ENCODE assay signal across 1 cellular context in the genomic region with DNA sequence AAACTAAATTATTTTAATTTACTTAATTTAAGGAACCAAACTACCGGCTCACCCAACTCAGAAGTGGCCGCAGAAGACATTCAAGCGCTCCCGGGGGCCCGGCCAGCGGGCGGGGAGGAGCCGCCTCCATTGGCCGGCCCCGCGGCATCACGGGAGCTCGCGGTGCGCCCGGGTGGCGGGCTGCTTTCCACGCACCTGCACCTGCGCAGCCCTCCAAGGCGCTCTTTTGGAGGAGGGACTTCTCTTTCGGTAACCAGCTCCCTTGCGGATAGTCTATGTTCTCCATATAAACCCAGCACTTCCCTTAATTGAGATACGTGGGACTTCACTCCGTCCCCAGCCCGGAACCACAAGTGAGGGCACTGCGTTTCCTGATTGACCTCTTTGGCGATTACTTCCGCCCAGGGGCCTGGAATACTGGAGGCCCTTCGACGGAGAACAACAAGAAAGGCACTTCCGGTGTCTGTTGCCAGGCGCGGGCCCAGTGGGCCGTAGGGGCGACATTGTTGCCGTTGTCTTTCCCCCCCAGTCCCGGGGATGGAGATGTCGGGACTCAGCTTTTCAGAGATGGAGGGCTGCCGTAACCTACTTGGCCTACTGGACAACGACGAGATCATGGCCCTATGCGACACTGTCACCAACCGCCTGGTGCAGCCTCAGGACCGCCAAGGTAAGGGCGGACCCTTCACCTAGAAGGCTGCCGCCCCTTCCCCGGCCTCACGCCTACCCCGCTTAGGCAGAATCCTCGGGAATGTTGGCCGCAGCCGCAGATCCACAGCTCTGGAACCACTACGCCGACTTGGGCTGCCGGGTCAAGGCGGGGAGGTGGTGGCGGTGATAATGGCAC.
A peak's percentile ranks its signal among the peaks of the same experiment; 100 is the strongest.
TF ChIP-seq lines count a peak whose summit lies in the region.

A gene (plus strand): TSS at position 444 of the 847 bp plus-strand sequence. CDS start 94 bp downstream, at position 538.

TF ChIP-seq in K562, 482 proteins besides CTCF, POLR2A, EP300 and RAD21 (continued from another document and continues in another):
- TF ChIP-seq PHF20 (IDR thresholded peaks at IDR 0.05; ENCODE audit: partially characterized antibody): peak; percentile 90
- TF ChIP-seq MEIS2 (IDR thresholded peaks at IDR 0.05; ENCODE audit: partially characterized antibody): peak; percentile 9
- TF ChIP-seq, protein P1, sequence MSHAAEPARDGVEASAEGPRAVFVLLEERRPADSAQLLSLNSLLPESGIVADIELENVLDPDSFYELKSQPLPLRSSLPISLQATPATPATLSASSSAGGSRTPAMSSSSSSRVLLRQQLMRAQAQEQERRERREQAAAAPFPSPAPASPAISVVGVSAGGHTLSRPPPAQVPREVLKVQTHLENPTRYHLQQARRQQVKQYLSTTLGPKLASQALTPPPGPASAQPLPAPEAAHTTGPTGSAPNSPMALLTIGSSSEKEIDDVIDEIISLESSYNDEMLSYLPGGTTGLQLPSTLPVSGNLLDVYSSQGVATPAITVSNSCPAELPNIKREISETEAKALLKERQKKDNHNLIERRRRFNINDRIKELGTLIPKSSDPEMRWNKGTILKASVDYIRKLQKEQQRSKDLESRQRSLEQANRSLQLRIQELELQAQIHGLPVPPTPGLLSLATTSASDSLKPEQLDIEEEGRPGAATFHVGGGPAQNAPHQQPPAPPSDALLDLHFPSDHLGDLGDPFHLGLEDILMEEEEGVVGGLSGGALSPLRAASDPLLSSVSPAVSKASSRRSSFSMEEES (CRISPR knock-in tag; IDR thresholded peaks at IDR 0.05): no peak
- TF ChIP-seq, protein P2, sequence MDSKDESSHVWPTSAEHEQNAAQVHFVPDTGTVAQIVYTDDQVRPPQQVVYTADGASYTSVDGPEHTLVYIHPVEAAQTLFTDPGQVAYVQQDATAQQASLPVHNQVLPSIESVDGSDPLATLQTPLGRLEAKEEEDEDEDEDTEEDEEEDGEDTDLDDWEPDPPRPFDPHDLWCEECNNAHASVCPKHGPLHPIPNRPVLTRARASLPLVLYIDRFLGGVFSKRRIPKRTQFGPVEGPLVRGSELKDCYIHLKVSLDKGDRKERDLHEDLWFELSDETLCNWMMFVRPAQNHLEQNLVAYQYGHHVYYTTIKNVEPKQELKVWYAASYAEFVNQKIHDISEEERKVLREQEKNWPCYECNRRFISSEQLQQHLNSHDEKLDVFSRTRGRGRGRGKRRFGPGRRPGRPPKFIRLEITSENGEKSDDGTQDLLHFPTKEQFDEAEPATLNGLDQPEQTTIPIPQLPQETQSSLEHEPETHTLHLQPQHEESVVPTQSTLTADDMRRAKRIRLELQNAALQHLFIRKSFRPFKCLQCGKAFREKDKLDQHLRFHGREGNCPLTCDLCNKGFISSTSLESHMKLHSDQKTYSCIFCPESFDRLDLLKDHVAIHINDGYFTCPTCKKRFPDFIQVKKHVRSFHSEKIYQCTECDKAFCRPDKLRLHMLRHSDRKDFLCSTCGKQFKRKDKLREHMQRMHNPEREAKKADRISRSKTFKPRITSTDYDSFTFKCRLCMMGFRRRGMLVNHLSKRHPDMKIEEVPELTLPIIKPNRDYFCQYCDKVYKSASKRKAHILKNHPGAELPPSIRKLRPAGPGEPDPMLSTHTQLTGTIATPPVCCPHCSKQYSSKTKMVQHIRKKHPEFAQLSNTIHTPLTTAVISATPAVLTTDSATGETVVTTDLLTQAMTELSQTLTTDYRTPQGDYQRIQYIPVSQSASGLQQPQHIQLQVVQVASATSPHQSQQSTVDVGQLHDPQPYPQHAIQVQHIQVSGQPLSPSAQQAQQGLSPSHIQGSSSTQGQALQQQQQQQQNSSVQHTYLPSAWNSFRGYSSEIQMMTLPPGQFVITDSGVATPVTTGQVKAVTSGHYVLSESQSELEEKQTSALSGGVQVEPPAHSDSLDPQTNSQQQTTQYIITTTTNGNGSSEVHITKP (IDR thresholded peaks at IDR 0.05; ENCODE audit: partially characterized antibody): no peak
- TF ChIP-seq STAG1 (CRISPR knock-in tag; IDR thresholded peaks at IDR 0.05; ENCODE audit: borderline replicate concordance): no peak
- peak; percentile 84 for TF ChIP-seq ZFX (CRISPR knock-in tag; IDR thresholded peaks at IDR 0.05)
- TF ChIP-seq GTF2E2 (tag; IDR thresholded peaks at IDR 0.05): peak; percentile 81
- TF ChIP-seq, protein P3, sequence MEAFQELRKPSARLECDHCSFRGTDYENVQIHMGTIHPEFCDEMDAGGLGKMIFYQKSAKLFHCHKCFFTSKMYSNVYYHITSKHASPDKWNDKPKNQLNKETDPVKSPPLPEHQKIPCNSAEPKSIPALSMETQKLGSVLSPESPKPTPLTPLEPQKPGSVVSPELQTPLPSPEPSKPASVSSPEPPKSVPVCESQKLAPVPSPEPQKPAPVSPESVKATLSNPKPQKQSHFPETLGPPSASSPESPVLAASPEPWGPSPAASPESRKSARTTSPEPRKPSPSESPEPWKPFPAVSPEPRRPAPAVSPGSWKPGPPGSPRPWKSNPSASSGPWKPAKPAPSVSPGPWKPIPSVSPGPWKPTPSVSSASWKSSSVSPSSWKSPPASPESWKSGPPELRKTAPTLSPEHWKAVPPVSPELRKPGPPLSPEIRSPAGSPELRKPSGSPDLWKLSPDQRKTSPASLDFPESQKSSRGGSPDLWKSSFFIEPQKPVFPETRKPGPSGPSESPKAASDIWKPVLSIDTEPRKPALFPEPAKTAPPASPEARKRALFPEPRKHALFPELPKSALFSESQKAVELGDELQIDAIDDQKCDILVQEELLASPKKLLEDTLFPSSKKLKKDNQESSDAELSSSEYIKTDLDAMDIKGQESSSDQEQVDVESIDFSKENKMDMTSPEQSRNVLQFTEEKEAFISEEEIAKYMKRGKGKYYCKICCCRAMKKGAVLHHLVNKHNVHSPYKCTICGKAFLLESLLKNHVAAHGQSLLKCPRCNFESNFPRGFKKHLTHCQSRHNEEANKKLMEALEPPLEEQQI (IDR thresholded peaks at IDR 0.05): peak; percentile 68
- no peak for TF ChIP-seq MEF2A (IDR thresholded peaks at IDR 0.05; ENCODE audit: control insufficient read depth, low read depth, low read length)
- TF ChIP-seq, protein P4, sequence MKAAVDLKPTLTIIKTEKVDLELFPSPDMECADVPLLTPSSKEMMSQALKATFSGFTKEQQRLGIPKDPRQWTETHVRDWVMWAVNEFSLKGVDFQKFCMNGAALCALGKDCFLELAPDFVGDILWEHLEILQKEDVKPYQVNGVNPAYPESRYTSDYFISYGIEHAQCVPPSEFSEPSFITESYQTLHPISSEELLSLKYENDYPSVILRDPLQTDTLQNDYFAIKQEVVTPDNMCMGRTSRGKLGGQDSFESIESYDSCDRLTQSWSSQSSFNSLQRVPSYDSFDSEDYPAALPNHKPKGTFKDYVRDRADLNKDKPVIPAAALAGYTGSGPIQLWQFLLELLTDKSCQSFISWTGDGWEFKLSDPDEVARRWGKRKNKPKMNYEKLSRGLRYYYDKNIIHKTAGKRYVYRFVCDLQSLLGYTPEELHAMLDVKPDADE (conservative IDR thresholded peaks at IDR 0.05; ENCODE audit: control insufficient read depth, low read depth, low read length): no peak
- TF ChIP-seq, protein P5, sequence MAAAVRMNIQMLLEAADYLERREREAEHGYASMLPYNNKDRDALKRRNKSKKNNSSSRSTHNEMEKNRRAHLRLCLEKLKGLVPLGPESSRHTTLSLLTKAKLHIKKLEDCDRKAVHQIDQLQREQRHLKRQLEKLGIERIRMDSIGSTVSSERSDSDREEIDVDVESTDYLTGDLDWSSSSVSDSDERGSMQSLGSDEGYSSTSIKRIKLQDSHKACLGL (CRISPR knock-in tag; IDR thresholded peaks at IDR 0.05; ENCODE audit: borderline replicate concordance, poor library complexity, severe bottlenecking): no peak
- no peak for TF ChIP-seq ZNF121 (CRISPR knock-in tag; conservative IDR thresholded peaks at IDR 0.05)
- TF ChIP-seq, protein P6, sequence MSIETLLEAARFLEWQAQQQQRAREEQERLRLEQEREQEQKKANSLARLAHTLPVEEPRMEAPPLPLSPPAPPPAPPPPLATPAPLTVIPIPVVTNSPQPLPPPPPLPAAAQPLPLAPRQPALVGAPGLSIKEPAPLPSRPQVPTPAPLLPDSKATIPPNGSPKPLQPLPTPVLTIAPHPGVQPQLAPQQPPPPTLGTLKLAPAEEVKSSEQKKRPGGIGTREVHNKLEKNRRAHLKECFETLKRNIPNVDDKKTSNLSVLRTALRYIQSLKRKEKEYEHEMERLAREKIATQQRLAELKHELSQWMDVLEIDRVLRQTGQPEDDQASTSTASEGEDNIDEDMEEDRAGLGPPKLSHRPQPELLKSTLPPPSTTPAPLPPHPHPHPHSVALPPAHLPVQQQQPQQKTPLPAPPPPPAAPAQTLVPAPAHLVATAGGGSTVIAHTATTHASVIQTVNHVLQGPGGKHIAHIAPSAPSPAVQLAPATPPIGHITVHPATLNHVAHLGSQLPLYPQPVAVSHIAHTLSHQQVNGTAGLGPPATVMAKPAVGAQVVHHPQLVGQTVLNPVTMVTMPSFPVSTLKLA (conservative IDR thresholded peaks at IDR 0.05): peak; percentile 71 to 85
- TF ChIP-seq CCNT2 (IDR thresholded peaks at IDR 0.05; ENCODE audit: borderline replicate concordance, extremely low read depth, insufficient read length, low read depth, low read length): peak; percentile 65
- TF ChIP-seq ELF2 (CRISPR knock-in tag; IDR thresholded peaks at IDR 0.05): peak; percentile 71; the same call in 1 of the 2 replicates
- TF ChIP-seq, protein P7, sequence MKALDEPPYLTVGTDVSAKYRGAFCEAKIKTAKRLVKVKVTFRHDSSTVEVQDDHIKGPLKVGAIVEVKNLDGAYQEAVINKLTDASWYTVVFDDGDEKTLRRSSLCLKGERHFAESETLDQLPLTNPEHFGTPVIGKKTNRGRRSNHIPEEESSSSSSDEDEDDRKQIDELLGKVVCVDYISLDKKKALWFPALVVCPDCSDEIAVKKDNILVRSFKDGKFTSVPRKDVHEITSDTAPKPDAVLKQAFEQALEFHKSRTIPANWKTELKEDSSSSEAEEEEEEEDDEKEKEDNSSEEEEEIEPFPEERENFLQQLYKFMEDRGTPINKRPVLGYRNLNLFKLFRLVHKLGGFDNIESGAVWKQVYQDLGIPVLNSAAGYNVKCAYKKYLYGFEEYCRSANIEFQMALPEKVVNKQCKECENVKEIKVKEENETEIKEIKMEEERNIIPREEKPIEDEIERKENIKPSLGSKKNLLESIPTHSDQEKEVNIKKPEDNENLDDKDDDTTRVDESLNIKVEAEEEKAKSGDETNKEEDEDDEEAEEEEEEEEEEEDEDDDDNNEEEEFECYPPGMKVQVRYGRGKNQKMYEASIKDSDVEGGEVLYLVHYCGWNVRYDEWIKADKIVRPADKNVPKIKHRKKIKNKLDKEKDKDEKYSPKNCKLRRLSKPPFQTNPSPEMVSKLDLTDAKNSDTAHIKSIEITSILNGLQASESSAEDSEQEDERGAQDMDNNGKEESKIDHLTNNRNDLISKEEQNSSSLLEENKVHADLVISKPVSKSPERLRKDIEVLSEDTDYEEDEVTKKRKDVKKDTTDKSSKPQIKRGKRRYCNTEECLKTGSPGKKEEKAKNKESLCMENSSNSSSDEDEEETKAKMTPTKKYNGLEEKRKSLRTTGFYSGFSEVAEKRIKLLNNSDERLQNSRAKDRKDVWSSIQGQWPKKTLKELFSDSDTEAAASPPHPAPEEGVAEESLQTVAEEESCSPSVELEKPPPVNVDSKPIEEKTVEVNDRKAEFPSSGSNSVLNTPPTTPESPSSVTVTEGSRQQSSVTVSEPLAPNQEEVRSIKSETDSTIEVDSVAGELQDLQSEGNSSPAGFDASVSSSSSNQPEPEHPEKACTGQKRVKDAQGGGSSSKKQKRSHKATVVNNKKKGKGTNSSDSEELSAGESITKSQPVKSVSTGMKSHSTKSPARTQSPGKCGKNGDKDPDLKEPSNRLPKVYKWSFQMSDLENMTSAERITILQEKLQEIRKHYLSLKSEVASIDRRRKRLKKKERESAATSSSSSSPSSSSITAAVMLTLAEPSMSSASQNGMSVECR (CRISPR knock-in tag; IDR thresholded peaks at IDR 0.05): 0 out of 2 replicates have a peak, but pooled peaks have one; percentile 22
- TF ChIP-seq, protein P8, sequence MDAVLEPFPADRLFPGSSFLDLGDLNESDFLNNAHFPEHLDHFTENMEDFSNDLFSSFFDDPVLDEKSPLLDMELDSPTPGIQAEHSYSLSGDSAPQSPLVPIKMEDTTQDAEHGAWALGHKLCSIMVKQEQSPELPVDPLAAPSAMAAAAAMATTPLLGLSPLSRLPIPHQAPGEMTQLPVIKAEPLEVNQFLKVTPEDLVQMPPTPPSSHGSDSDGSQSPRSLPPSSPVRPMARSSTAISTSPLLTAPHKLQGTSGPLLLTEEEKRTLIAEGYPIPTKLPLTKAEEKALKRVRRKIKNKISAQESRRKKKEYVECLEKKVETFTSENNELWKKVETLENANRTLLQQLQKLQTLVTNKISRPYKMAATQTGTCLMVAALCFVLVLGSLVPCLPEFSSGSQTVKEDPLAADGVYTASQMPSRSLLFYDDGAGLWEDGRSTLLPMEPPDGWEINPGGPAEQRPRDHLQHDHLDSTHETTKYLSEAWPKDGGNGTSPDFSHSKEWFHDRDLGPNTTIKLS (IDR thresholded peaks at IDR 0.05; ENCODE audit: borderline replicate concordance, low read depth): peak; percentile 55; the same call in 1 of the 2 replicates
- peak; percentile 26; the same call in 1 of the 2 replicates for TF ChIP-seq ZNF24 (IDR thresholded peaks at IDR 0.05)
- no peak for TF ChIP-seq HIVEP1 (CRISPR knock-in tag; IDR thresholded peaks at IDR 0.05)
- TF ChIP-seq BRCA1 (IDR thresholded peaks at IDR 0.05): no peak
- no peak for TF ChIP-seq BRCA1 (CRISPR knock-in tag; IDR thresholded peaks at IDR 0.05)
- peak; percentile 62 for TF ChIP-seq ESRRA (IDR thresholded peaks at IDR 0.05; ENCODE audit: borderline replicate concordance, low read depth)
- peak; percentile 89 for TF ChIP-seq CXXC5 (CRISPR knock-in tag; IDR thresholded peaks at IDR 0.05)
- TF ChIP-seq ZNF668 (CRISPR knock-in tag; IDR thresholded peaks at IDR 0.05): no peak
- no peak for TF ChIP-seq ZNF76 (CRISPR knock-in tag; IDR thresholded peaks at IDR 0.05; ENCODE audit: borderline replicate concordance)
- TF ChIP-seq, protein P9, sequence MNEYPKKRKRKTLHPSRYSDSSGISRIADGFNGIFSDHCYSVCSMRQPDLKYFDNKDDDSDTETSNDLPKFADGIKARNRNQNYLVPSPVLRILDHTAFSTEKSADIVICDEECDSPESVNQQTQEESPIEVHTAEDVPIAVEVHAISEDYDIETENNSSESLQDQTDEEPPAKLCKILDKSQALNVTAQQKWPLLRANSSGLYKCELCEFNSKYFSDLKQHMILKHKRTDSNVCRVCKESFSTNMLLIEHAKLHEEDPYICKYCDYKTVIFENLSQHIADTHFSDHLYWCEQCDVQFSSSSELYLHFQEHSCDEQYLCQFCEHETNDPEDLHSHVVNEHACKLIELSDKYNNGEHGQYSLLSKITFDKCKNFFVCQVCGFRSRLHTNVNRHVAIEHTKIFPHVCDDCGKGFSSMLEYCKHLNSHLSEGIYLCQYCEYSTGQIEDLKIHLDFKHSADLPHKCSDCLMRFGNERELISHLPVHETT (CRISPR knock-in tag; conservative IDR thresholded peaks at IDR 0.05 in 1 of 2, IDR thresholded peaks at IDR 0.05 in 1 of 2): 0 out of 4 replicates have a peak, but pooled peaks of 1 of the 2 experiments have one; percentile 34
- TF ChIP-seq PPARD (CRISPR knock-in tag; IDR thresholded peaks at IDR 0.05): no peak
